ENCODE assay signal across 9 cellular contexts in genomic region chr5:33892419-33893151, GRCh38. TPM values are rescaled to one million over a fixed set of nuclear protein-coding genes. Genes with fewer than 3 reads are reported as not detected.
A peak's percentile ranks its signal among the peaks of the same experiment; 100 is the strongest.
DNase-seq lines count a peak whose midpoint lies in the region; ATAC-seq and TF ChIP-seq lines count a peak whose summit lies in the region.
"Had no signal": no experiment of that assay in that cellular context is flagged by ENCODE, and none has a peak within 500 bp of the region (broad histone marks: within the 10 kb centered on the region; RNA-seq: fewer than 3 reads in every experiment).

No MANE protein-coding gene starts in this region.

- 43 to 61% methylated on average over 9 to 13 of the region's 13 CpGs for WGBS in endodermal cell (ENCODE audit: insufficient coverage in 1 of 2, insufficient read length in 1 of 2), 2 experiments
- 2 to 4% methylated on average over 13 of the region's 13 CpGs for WGBS in aorta, 2 donors

- CTCF ChIA-PET in activated naive CD4-positive, alpha-beta T cell treated with anti-CD3 and anti-CD28 coated beads for 36 hours (lab: Charles Lee): interaction anchor here (0.6 to 1.6 kb wide), 2 partner anchors 34 to 42 kb away, joined by 3 to 7 read pairs; no protein-coding TSS in a partner anchor

- no peak for ATAC-seq in activated naive CD4-positive, alpha-beta T cell treated with anti-CD3 and anti-CD28 coated beads, Interleukin-2, amount 50 U/mL, for 72 hours
- peak; percentile 66 for ATAC-seq in aorta (ENCODE audit: low FRiP score)
- ATAC-seq in GM18511 (IDR thresholded peaks at IDR 0.05; ENCODE audit: unreplicated experiment): no peak
- no peak for ATAC-seq in GM18909 (IDR thresholded peaks at IDR 0.05; ENCODE audit: poor library complexity, unreplicated experiment)
- ATAC-seq in GM19467 (IDR thresholded peaks at IDR 0.05; ENCODE audit: unreplicated experiment): no peak

- peak overlapping the region; percentile 13 for H3K9ac ChIP-seq in endodermal cell (ENCODE audit: extremely low read depth, low read length, poor library complexity, severe bottlenecking)

- H3K27ac ChIP-seq in endodermal cell (ENCODE audit: low read depth, low read length): peak overlapping the region; percentile 36
- peak overlapping the region in 1 of 2 donors; percentile 65 for H3K27ac ChIP-seq in aorta (ENCODE audit: low read depth in 1 of 2, low read length in 2 of 2)

- H3K4me1 Mint-ChIP-seq in activated naive CD4-positive, alpha-beta T cell treated with anti-CD3 and anti-CD28 coated beads for 36 hours (ENCODE audit: low read depth): peaks cover 3% of the 10 kb centered on the region
- H3K4me1 Mint-ChIP-seq in endodermal cell (peaks cover 45% of the 10 kb centered on the region), mesothelial cell of epicardium (peaks cover 26% of the 10 kb centered on the region)

- H3K4me3 Mint-ChIP-seq in activated naive CD4-positive, alpha-beta T cell treated with anti-CD3 and anti-CD28 coated beads for 36 hours: peak overlapping the region; percentile 11
- peak overlapping the region; percentile 83 for H3K4me3 Mint-ChIP-seq in endodermal cell
- peak overlapping the region; percentile 73 for H3K4me3 Mint-ChIP-seq in mesothelial cell of epicardium

- H3K27me3 ChIP-seq in endodermal cell (ENCODE audit: control insufficient read depth, insufficient read depth, low read length, poor library complexity, severe bottlenecking) (no peaks in the 10 kb centered on the region), aorta (ENCODE audit: control insufficient read depth in 1 of 2, insufficient read depth in 2 of 2, low read length in 1 of 2) (no peaks in the 10 kb centered on the region)

- H3K4me1 ChIP-seq in endodermal cell (ENCODE audit: control insufficient read depth, insufficient read depth, low read length) (peaks cover 7% of the 10 kb centered on the region), aorta (ENCODE audit: control insufficient read depth in 1 of 2, insufficient read depth in 2 of 2, low read length in 2 of 2) (no peaks in the 10 kb centered on the region)

- H3K9me3 ChIP-seq in endodermal cell (ENCODE audit: control insufficient read depth, low read length) (no peaks in the 10 kb centered on the region), aorta (ENCODE audit: control insufficient read depth, low read length) (no peaks in the 10 kb centered on the region)

- DNase-seq in activated naive CD4-positive, alpha-beta T cell treated with anti-CD3 and anti-CD28 coated beads for 36 hours: no peak
- DNase-seq in activated naive CD4-positive, alpha-beta T cell treated with anti-CD3 and anti-CD28 coated beads, Interleukin-2, amount 50 U/mL, for 72 hours (ENCODE audit: low spot score in 2 of 2): no peak
- no peak for DNase-seq in endodermal cell
- peak in 1 of 2 experiments; percentile 47 for DNase-seq in mesothelial cell of epicardium (ENCODE audit: low spot score in 2 of 2, unreplicated experiment in 2 of 2)
- DNase-seq in aorta: peak; percentile 80 to 87
- DNase-seq: naive B cell had no signal

- no peak overlapping the region for H3K27ac Mint-ChIP-seq in activated naive CD4-positive, alpha-beta T cell treated with anti-CD3 and anti-CD28 coated beads for 36 hours
- H3K27ac Mint-ChIP-seq in activated naive CD4-positive, alpha-beta T cell treated with anti-CD3 and anti-CD28 coated beads, Interleukin-2, amount 50 U/mL, for 72 hours: no peak overlapping the region
- H3K27ac Mint-ChIP-seq in endodermal cell (peak overlapping the region; percentile 87), mesothelial cell of epicardium (peak overlapping the region; percentile 81)
- H3K27ac Mint-ChIP-seq: naive B cell had no signal

- H3K27me3 Mint-ChIP-seq in activated naive CD4-positive, alpha-beta T cell treated with anti-CD3 and anti-CD28 coated beads for 36 hours (ENCODE audit: low read depth): peaks cover 35% of the 10 kb centered on the region
- H3K27me3 Mint-ChIP-seq in endodermal cell (ENCODE audit: insufficient read depth) (peaks cover 30% of the 10 kb centered on the region), mesothelial cell of epicardium (ENCODE audit: low read depth) (peaks cover 40% of the 10 kb centered on the region)

- TF ChIP-seq CTCF in endodermal cell (conservative IDR thresholded peaks at IDR 0.05) (no peak), mesothelial cell of epicardium (IDR thresholded peaks at IDR 0.05; ENCODE audit: unreplicated experiment) (no peak)

- H3K9me3 Mint-ChIP-seq in activated naive CD4-positive, alpha-beta T cell treated with anti-CD3 and anti-CD28 coated beads for 36 hours: no peaks in the 10 kb centered on the region
- peaks cover 0 to 6% of the 10 kb centered on the region in 2 donors for H3K9me3 Mint-ChIP-seq in activated naive CD4-positive, alpha-beta T cell treated with anti-CD3 and anti-CD28 coated beads, Interleukin-2, amount 50 U/mL, for 72 hours
- no peaks in the 10 kb centered on the region for H3K9me3 Mint-ChIP-seq in endodermal cell
- no peaks in the 10 kb centered on the region for H3K9me3 Mint-ChIP-seq in mesothelial cell of epicardium

- H3K36me3 ChIP-seq in endodermal cell (ENCODE audit: control insufficient read depth, insufficient read depth, low read length): no peaks in the 10 kb centered on the region
- H3K36me3 ChIP-seq in aorta (ENCODE audit: control insufficient read depth in 1 of 2, insufficient read depth in 2 of 2, low read length in 1 of 2): no peaks in the 10 kb centered on the region

- no peaks in the 10 kb centered on the region for H3K36me3 Mint-ChIP-seq in activated naive CD4-positive, alpha-beta T cell treated with anti-CD3 and anti-CD28 coated beads for 36 hours (ENCODE audit: low read depth)
- H3K36me3 Mint-ChIP-seq in activated naive CD4-positive, alpha-beta T cell treated with anti-CD3 and anti-CD28 coated beads, Interleukin-2, amount 50 U/mL, for 72 hours: peaks cover 0 to 9% of the 10 kb centered on the region in 2 donors
- H3K36me3 Mint-ChIP-seq in endodermal cell (ENCODE audit: low read depth): peaks cover 4% of the 10 kb centered on the region
- H3K36me3 Mint-ChIP-seq in mesothelial cell of epicardium: no peaks in the 10 kb centered on the region

- H3K4me3 ChIP-seq in endodermal cell (ENCODE audit: low read length): peak overlapping the region; percentile 91
- peak overlapping the region; percentile 49 to 59 for H3K4me3 ChIP-seq in aorta (ENCODE audit: low read length in 2 of 2)

- intact Hi-C loops in activated naive CD4-positive, alpha-beta T cell treated with anti-CD3 and anti-CD28 coated beads for 36 hours (cut with micrococcal nuclease): no loop called here
- intact Hi-C loops in aorta (cut with DNase I): no loop called here

RNA-seq across cellular contexts. Expression of gene ADAMTS12, which starts 0.8 kb away (rescaled TPM):
- not detected for total RNA-seq in activated naive CD4-positive, alpha-beta T cell treated with anti-CD3 and anti-CD28 coated beads for 36 hours
- total RNA-seq in activated naive CD4-positive, alpha-beta T cell treated with anti-CD3 and anti-CD28 coated beads, Interleukin-2, amount 50 U/mL, for 72 hours: not detected
- 100 to 1,000 TPM in 1 of 2 donors, 10 to 100 TPM in 1; 80.2 to 123 TPM for total RNA-seq in endodermal cell
- polyA plus RNA-seq in endodermal cell (2013, experiment 1 of 2): 14.2 TPM
- 14.2 TPM for polyA plus RNA-seq in endodermal cell (2013, experiment 2 of 2)
- 13.5 to 14.0 TPM (median 13.9 TPM) in 3 replicates for total RNA-seq in mesothelial cell of epicardium
- total RNA-seq in aorta: 1 to 10 TPM; 3.6 to 7.3 TPM
- polyA plus RNA-seq in aorta: 1 to 10 TPM in 1 of 2 donors, under 1 TPM in 1; 0.50 to 2.0 TPM

RNA-seq across cellular contexts. Expression of gene RXFP3, which starts 43.6 kb away (rescaled TPM):
- not detected for total RNA-seq in activated naive CD4-positive, alpha-beta T cell treated with anti-CD3 and anti-CD28 coated beads for 36 hours
- total RNA-seq in activated naive CD4-positive, alpha-beta T cell treated with anti-CD3 and anti-CD28 coated beads, Interleukin-2, amount 50 U/mL, for 72 hours: not detected
- total RNA-seq in endodermal cell: under 1 TPM in 1 of 2 donors, not detected in 1; 0.13 TPM
- polyA plus RNA-seq in endodermal cell (2013, experiment 1 of 2): not detected
- not detected for polyA plus RNA-seq in endodermal cell (2013, experiment 2 of 2)
- not detected in 3 replicates for total RNA-seq in mesothelial cell of epicardium
- total RNA-seq in aorta: not detected
- polyA plus RNA-seq in aorta: not detected

Comparison
In these comparisons a context has a peak if more than half of its experiments do, and no peak if none do; other contexts are left out.
1. DNase-seq: peak in aorta (2 of 2); none in activated naive CD4-positive, alpha-beta T cell treated with anti-CD3 and anti-CD28 coated beads for 36 hours (single experiment), activated naive CD4-positive, alpha-beta T cell treated with anti-CD3 and anti-CD28 coated beads, Interleukin-2, amount 50 U/mL, for 72 hours (0 of 2) and endodermal cell (single experiment).
2. H3K27ac Mint-ChIP-seq: peak in endodermal cell (single experiment) and mesothelial cell of epicardium (single experiment); none in activated naive CD4-positive, alpha-beta T cell treated with anti-CD3 and anti-CD28 coated beads for 36 hours (single experiment) and activated naive CD4-positive, alpha-beta T cell treated with anti-CD3 and anti-CD28 coated beads, Interleukin-2, amount 50 U/mL, for 72 hours (0 of 2).
3. H3K4me3 Mint-ChIP-seq: peak in every context shown above with its lines; median percentile 83 in endodermal cell; 73 in mesothelial cell of epicardium; 11 in activated naive CD4-positive, alpha-beta T cell treated with anti-CD3 and anti-CD28 coated beads for 36 hours.
4. RNA of gene ADAMTS12, which starts 0.8 kb away (total RNA-seq): 80.2 to 123 TPM in endodermal cell, 13.5 to 14.0 TPM in mesothelial cell of epicardium and 3.6 to 7.3 TPM in aorta; not detected in activated naive CD4-positive, alpha-beta T cell treated with anti-CD3 and anti-CD28 coated beads for 36 hours and not detected in activated naive CD4-positive, alpha-beta T cell treated with anti-CD3 and anti-CD28 coated beads, Interleukin-2, amount 50 U/mL, for 72 hours; every median in the first group is over 4 times any median in the second.